Comparison of ENCODE assay signal across 23 cellular contexts in the genomic region with DNA sequence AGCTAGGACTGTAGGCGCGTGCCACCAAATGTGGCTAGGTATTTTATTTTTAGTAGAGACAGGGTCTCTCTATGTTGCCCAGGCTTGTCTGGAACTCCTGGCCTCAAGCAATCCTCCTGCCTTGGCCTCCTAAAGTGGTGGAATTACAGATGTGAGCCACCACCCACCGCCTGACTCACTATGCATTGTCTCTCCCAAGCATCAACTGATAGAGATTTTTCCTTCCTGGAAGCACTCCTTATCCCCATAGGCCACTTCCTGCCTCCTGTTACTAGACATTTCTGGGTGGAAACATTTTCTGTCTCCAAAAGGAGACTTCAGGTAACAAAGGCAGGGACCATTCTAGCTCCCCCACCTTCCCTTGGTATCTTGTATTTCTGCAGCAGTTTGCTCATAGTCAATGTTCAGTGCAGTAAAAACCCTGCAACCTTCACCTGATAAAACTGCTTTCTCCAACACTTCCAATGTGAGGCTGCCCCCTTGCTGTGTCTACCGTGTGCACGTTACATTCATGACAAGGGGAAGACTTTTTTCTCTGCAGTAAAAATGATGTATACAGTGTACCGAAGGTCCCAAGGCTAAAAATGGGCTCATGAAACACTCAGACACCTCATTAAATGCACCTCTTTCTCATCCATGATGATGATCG.
"Had no signal": no experiment of that assay in that cellular context is flagged by ENCODE, and none has a peak within 500 bp of the region (broad histone marks: within the 10 kb centered on the region; RNA-seq: fewer than 3 reads in every experiment).

No MANE protein-coding gene starts in this region.

- H3K4me1 ChIP-seq: transverse colon had no signal

- H3K4me3 Mint-ChIP-seq: activated B cell treated with CpG ODN at 0.5 μM for 24 hours; activated CD8-positive, alpha-beta memory T cell treated with anti-CD3 and anti-CD28 coated beads, Interleukin-2, amount 10 ng/mL, durations not matched to agents 7 days and 5 days; activated naive CD4-positive, alpha-beta T cell treated with anti-CD3 and anti-CD28 coated beads, Interleukin-2, amount 10 ng/mL, durations not matched to agents 7 days and 5 days; naive B cell; stimulated activated memory B cell treated with anti-CD40 and anti-IgM and Interleukin-4, amounts not matched to agents 10 μg/mL and 1 μg/mL and 100 μg/mL, for 72 hours had no signal

- H3K4me3 ChIP-seq: right lobe of liver, skin epidermis, transverse colon had no signal

- H3K27ac ChIP-seq: epithelial cell of prostate, skin epidermis, transverse colon had no signal

- DNase-seq: activated B cell treated with CpG ODN at 0.5 μM for 24 hours; activated CD4-positive, alpha-beta T cell treated with anti-CD3 and anti-CD28 coated beads for 4 hours; activated CD4-positive, alpha-beta T cell treated with anti-CD3 and anti-CD28 coated beads, Interleukin-2, amount 50 U/mL, for 48 hours; activated CD8-positive, alpha-beta memory T cell treated with anti-CD3 and anti-CD28 coated beads, Interleukin-2, amount 10 ng/mL, durations not matched to agents 7 days and 5 days; activated effector memory CD4-positive, alpha-beta T cell treated with anti-CD3 and anti-CD28 coated beads, Interleukin-2, amount 50 U/mL, for 16 hours; activated naive CD4-positive, alpha-beta T cell treated with anti-CD3 and anti-CD28 coated beads, Interleukin-2, amount 10 ng/mL, durations not matched to agents 7 days and 5 days; activated T-cell treated with anti-CD3 and anti-CD28 coated beads for 4 hours; amygdala; cortex of kidney; foreskin melanocyte; glutamatergic neuron; hippocampal formation; kidney glomerular epithelial cell; mesendoderm; naive B cell; nucleus accumbens; right lobe of liver; stimulated activated CD4-positive, alpha-beta T cell treated with anti-CD3 and anti-CD28 coated beads, Interleukin-1b, Interleukin-23, amount 100 ng/mL, for 48 hours; T-helper 9 cell; transverse colon had no signal

- H3K4me1 Mint-ChIP-seq: activated B cell treated with CpG ODN at 0.5 μM for 24 hours; activated CD8-positive, alpha-beta memory T cell treated with anti-CD3 and anti-CD28 coated beads, Interleukin-2, amount 10 ng/mL, durations not matched to agents 7 days and 5 days; activated naive CD4-positive, alpha-beta T cell treated with anti-CD3 and anti-CD28 coated beads, Interleukin-2, amount 10 ng/mL, durations not matched to agents 7 days and 5 days; naive B cell; stimulated activated memory B cell treated with anti-CD40 and anti-IgM and Interleukin-4, amounts not matched to agents 10 μg/mL and 1 μg/mL and 100 μg/mL, for 72 hours had no signal

- ATAC-seq: activated CD8-positive, alpha-beta memory T cell treated with anti-CD3 and anti-CD28 coated beads, Interleukin-2, amount 10 ng/mL, durations not matched to agents 7 days and 5 days; right lobe of liver; stimulated activated memory B cell treated with anti-CD40 and anti-IgM and Interleukin-4, amounts not matched to agents 10 μg/mL and 1 μg/mL and 100 μg/mL, for 72 hours had no signal

- H3K36me3 ChIP-seq: right lobe of liver, transverse colon had no signal

- H3K27ac Mint-ChIP-seq: activated B cell treated with CpG ODN at 0.5 μM for 24 hours; activated CD8-positive, alpha-beta memory T cell treated with anti-CD3 and anti-CD28 coated beads, Interleukin-2, amount 10 ng/mL, durations not matched to agents 7 days and 5 days; activated naive CD4-positive, alpha-beta T cell treated with anti-CD3 and anti-CD28 coated beads, Interleukin-2, amount 10 ng/mL, durations not matched to agents 7 days and 5 days; stimulated activated memory B cell treated with anti-CD40 and anti-IgM and Interleukin-4, amounts not matched to agents 10 μg/mL and 1 μg/mL and 100 μg/mL, for 72 hours had no signal

- H3K9me3 ChIP-seq: right lobe of liver, transverse colon had no signal

- H3K36me3 Mint-ChIP-seq: activated CD8-positive, alpha-beta memory T cell treated with anti-CD3 and anti-CD28 coated beads, Interleukin-2, amount 10 ng/mL, durations not matched to agents 7 days and 5 days; activated naive CD4-positive, alpha-beta T cell treated with anti-CD3 and anti-CD28 coated beads, Interleukin-2, amount 10 ng/mL, durations not matched to agents 7 days and 5 days had no signal
